Comparison of ENCODE assay signal across 15 cellular contexts in genomic region chr9:126421567-126422428, GRCh38.
DNase-seq lines count a peak whose midpoint lies in the region; ATAC-seq and TF ChIP-seq lines count a peak whose summit lies in the region.
"Had no signal": no experiment of that assay in that cellular context is flagged by ENCODE, and none has a peak within 500 bp of the region (broad histone marks: within the 10 kb centered on the region; RNA-seq: fewer than 3 reads in every experiment).

No MANE protein-coding gene starts in this region.

- no peak overlapping the region for H3K4me3 ChIP-seq in KMS-11 (IDR thresholded peaks at IDR 0.05; ENCODE audit: insufficient read depth, low read depth, low read length)
- no peak overlapping the region for H3K4me3 ChIP-seq in body of pancreas
- no peak overlapping the region for H3K4me3 ChIP-seq in uterus
- H3K4me3 ChIP-seq: heart right ventricle, lung, skin epidermis had no signal

- H3K4me1 ChIP-seq in KMS-11 (ENCODE audit: low read depth, poor library complexity, severe bottlenecking) (peaks cover 50% of the 10 kb centered on the region), body of pancreas (peaks cover 9% of the 10 kb centered on the region), uterus (no peaks in the 10 kb centered on the region)

- peaks cover 31 to 70% (median 44%) of the 10 kb centered on the region in 4 donors for H3K4me1 Mint-ChIP-seq in naive thymus-derived CD8-positive, alpha-beta T cell
- peaks cover 3% of the 10 kb centered on the region for H3K4me1 Mint-ChIP-seq in activated CD4-positive, alpha-beta memory T cell treated with anti-CD3 and anti-CD28 coated beads, Interleukin-2, amount 10 ng/mL, durations not matched to agents 7 days and 5 days

- peak overlapping the region in 6 of 10 donors; percentile 11 to 73 (median 56) for H3K27ac Mint-ChIP-seq in naive thymus-derived CD8-positive, alpha-beta T cell
- H3K27ac Mint-ChIP-seq in activated CD4-positive, alpha-beta memory T cell treated with anti-CD3 and anti-CD28 coated beads, Interleukin-2, amount 10 ng/mL, durations not matched to agents 7 days and 5 days, result no peak overlapping the region
- H3K27ac Mint-ChIP-seq: stimulated activated naive CD8-positive, alpha-beta T cell treated with anti-CD3 and anti-CD28 coated beads, Interleukin-15, Interleukin-2, amounts not matched to agents 100 ng/mL and 50 ng/mL, for 24 hours had no signal

- no peaks in the 10 kb centered on the region for H3K79me2 ChIP-seq in KMS-11 (ENCODE audit: insufficient read depth, low read depth)

- no peaks in the 10 kb centered on the region for H4K20me1 ChIP-seq in KMS-11 (ENCODE audit: insufficient read depth)

- H3K9ac ChIP-seq in KMS-11, result no peak overlapping the region

- intact Hi-C loops in body of pancreas (cut with DNase I) (no loop called here), uterus (cut with DNase I; ENCODE audit: low total_unique reads) (no loop called here)

- H2AFZ ChIP-seq in KMS-11 (ENCODE audit: low read depth), result no peak overlapping the region

- H3K4me2 ChIP-seq in KMS-11, result peak overlapping the region; percentile 98; the same call in 1 of the 2 replicates

- peaks cover 0 to 26% (median 12%) of the 10 kb centered on the region in 3 donors for H3K36me3 Mint-ChIP-seq in naive thymus-derived CD8-positive, alpha-beta T cell
- H3K36me3 Mint-ChIP-seq in activated CD4-positive, alpha-beta memory T cell treated with anti-CD3 and anti-CD28 coated beads, Interleukin-2, amount 10 ng/mL, durations not matched to agents 7 days and 5 days (ENCODE audit: low read depth), result no peaks in the 10 kb centered on the region

- H3K9me3 Mint-ChIP-seq in naive thymus-derived CD8-positive, alpha-beta T cell, result no peaks in the 10 kb centered on the region
- no peaks in the 10 kb centered on the region for H3K9me3 Mint-ChIP-seq in activated CD4-positive, alpha-beta memory T cell treated with anti-CD3 and anti-CD28 coated beads, Interleukin-2, amount 10 ng/mL, durations not matched to agents 7 days and 5 days
- H3K9me3 Mint-ChIP-seq: stimulated activated naive CD8-positive, alpha-beta T cell treated with anti-CD3 and anti-CD28 coated beads, Interleukin-15, Interleukin-2, amounts not matched to agents 100 ng/mL and 50 ng/mL, for 24 hours had no signal

- H3K27ac ChIP-seq in KMS-11 (no peak overlapping the region), body of pancreas (peak overlapping the region in 3 of 4 donors; percentile 54 to 65 (median 62)), uterus (no peak overlapping the region)
- H3K27ac ChIP-seq: C4-2B, heart right ventricle, skin epidermis had no signal

- TF ChIP-seq POLR2A in body of pancreas (IDR thresholded peaks at IDR 0.05) (no peak), uterus (IDR thresholded peaks at IDR 0.05) (no peak)

- no peaks in the 10 kb centered on the region for H3K27me3 Mint-ChIP-seq in naive thymus-derived CD8-positive, alpha-beta T cell
- peaks cover 7% of the 10 kb centered on the region for H3K27me3 Mint-ChIP-seq in activated CD4-positive, alpha-beta memory T cell treated with anti-CD3 and anti-CD28 coated beads, Interleukin-2, amount 10 ng/mL, durations not matched to agents 7 days and 5 days
- H3K27me3 Mint-ChIP-seq: activated naive CD8-positive, alpha-beta T cell; stimulated activated naive CD8-positive, alpha-beta T cell treated with anti-CD3 and anti-CD28 coated beads, Interleukin-15, Interleukin-2, amounts not matched to agents 100 ng/mL and 50 ng/mL, for 24 hours had no signal

- no peaks in the 10 kb centered on the region for H3K36me3 ChIP-seq in KMS-11 (ENCODE audit: insufficient read depth)
- H3K36me3 ChIP-seq in body of pancreas (replicated peaks in 1 of 2; ENCODE audit: insufficient read depth in 1 of 2, low read depth in 2 of 2), result no peaks in the 10 kb centered on the region
- H3K36me3 ChIP-seq in uterus, result no peaks in the 10 kb centered on the region

- CTCF ChIA-PET in activated CD4-positive, alpha-beta memory T cell treated with anti-CD3 and anti-CD28 coated beads, Interleukin-2, amount 10 ng/mL, durations not matched to agents 7 days and 5 days (lab: Charles Lee), result no interaction called here

- no peaks in the 10 kb centered on the region for H3K9me3 ChIP-seq in body of pancreas
- no peaks in the 10 kb centered on the region for H3K9me3 ChIP-seq in uterus
- H3K9me3 ChIP-seq: heart right ventricle had no signal

- WGBS in body of pancreas, 2 donors, result 71 to 80% methylated on average over 25 of the region's 25 CpGs

- H3K27me3 ChIP-seq in KMS-11 (ENCODE audit: insufficient read depth, low read depth) (no peaks in the 10 kb centered on the region), body of pancreas (no peaks in the 10 kb centered on the region), uterus (no peaks in the 10 kb centered on the region)
- H3K27me3 ChIP-seq: heart right ventricle had no signal

- TF ChIP-seq CTCF in KMS-11 (conservative IDR thresholded peaks at IDR 0.05; ENCODE audit: low read depth, low read length) (no peak), body of pancreas (IDR thresholded peaks at IDR 0.05) (no peak), uterus (IDR thresholded peaks at IDR 0.05) (no peak)

- ATAC-seq in body of pancreas, result peak; percentile 65
- ATAC-seq in naive thymus-derived CD8-positive, alpha-beta T cell, result no peak

- H3K4me3 Mint-ChIP-seq in naive thymus-derived CD8-positive, alpha-beta T cell, result peak overlapping the region in 1 of 10 donors; percentile 39
- no peak overlapping the region for H3K4me3 Mint-ChIP-seq in activated CD4-positive, alpha-beta memory T cell treated with anti-CD3 and anti-CD28 coated beads, Interleukin-2, amount 10 ng/mL, durations not matched to agents 7 days and 5 days
- H3K4me3 Mint-ChIP-seq: stimulated activated naive CD8-positive, alpha-beta T cell treated with anti-CD3 and anti-CD28 coated beads, Interleukin-15, Interleukin-2, amounts not matched to agents 100 ng/mL and 50 ng/mL, for 24 hours had no signal

- POLR2A ChIA-PET in naive thymus-derived CD8-positive, alpha-beta T cell (lab: Charles Lee), result no interaction called here
- POLR2A ChIA-PET in activated CD4-positive, alpha-beta memory T cell treated with anti-CD3 and anti-CD28 coated beads, Interleukin-2, amount 10 ng/mL, durations not matched to agents 7 days and 5 days (lab: Charles Lee), result no interaction called here

- peak; percentile 87 for DNase-seq in DMS79 (lab: John Stamatoyannopoulos, UW)
- peak in 3 of 4 donors; percentile 28 to 43 (median 28) for DNase-seq in body of pancreas
- no peak for DNase-seq in naive thymus-derived CD8-positive, alpha-beta T cell
- DNase-seq in epidermal melanocyte (ENCODE audit: insufficient read length, low spot score), result no peak
- no peak for DNase-seq in SIG-M5 treated with dmso at 0.1 percent for 504 hours (lab: John Stamatoyannopoulos, UW; ENCODE audit: unreplicated experiment)
- no peak for DNase-seq in activated CD4-positive, alpha-beta memory T cell treated with anti-CD3 and anti-CD28 coated beads, Interleukin-2, amount 10 ng/mL, durations not matched to agents 7 days and 5 days
- DNase-seq in uterus, result no peak
- DNase-seq: GDM1, heart right ventricle had no signal

Comparison
In these comparisons a context has a peak if more than half of its experiments do, and no peak if none do; other contexts are left out.
1. DNase-seq: peak in DMS79 (single experiment) and body of pancreas (3 of 4); none in naive thymus-derived CD8-positive, alpha-beta T cell (0 of 10), epidermal melanocyte (single experiment), SIG-M5 treated with dmso at 0.1 percent for 504 hours (single experiment), activated CD4-positive, alpha-beta memory T cell treated with anti-CD3 and anti-CD28 coated beads, Interleukin-2, amount 10 ng/mL, durations not matched to agents 7 days and 5 days (single experiment) and uterus (0 of 2).
2. H3K27ac ChIP-seq: peak in body of pancreas (3 of 4); none in KMS-11 (single experiment) and uterus (0 of 2).